Comparison of ENCODE assay signal across 12 cellular contexts in the genomic region with DNA sequence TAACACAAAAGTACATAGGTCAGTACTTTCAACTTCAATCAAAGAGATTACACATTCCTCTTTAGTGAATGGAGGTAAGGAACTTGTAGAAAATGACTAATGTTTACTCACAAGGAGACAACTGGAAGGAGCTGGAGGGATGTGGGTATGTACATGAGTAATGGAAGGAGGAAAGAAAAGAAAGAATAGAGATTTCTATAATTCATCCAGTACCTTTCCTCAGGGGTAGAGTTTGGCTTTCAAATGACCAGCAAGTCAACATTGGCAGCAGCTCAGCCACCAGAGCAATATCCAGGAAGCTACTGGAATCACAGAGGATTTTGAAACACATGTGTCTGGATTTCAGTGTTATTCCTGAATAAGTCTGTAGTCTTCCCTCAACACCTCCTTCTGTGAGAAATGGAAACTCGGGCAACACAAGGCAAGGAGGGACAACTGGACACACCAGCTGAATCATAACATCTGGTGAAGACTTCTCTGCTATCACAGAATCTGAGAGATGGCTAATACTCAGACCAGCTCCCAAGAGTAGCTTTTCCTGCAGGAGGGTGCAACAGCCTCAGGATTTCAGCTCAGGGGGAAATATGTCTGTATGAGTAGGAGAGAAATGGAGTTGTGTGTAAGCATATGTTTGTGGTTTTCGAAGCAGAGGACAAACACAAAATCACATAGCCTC.
A peak's percentile ranks its signal among the peaks of the same experiment; 100 is the strongest.
DNase-seq lines count a peak whose midpoint lies in the region; ATAC-seq and TF ChIP-seq lines count a peak whose summit lies in the region.
"Had no signal": no experiment of that assay in that cellular context is flagged by ENCODE, and none has a peak within 500 bp of the region (broad histone marks: within the 10 kb centered on the region; RNA-seq: fewer than 3 reads in every experiment).

No MANE protein-coding gene starts in this region.

- H3K4me1 Mint-ChIP-seq in GM23338, result no peaks in the 10 kb centered on the region
- no peaks in the 10 kb centered on the region for H3K4me1 Mint-ChIP-seq in naive thymus-derived CD4-positive, alpha-beta T cell

- H3K4me3 Mint-ChIP-seq in GM23338, result no peak overlapping the region
- no peak overlapping the region for H3K4me3 Mint-ChIP-seq in naive thymus-derived CD4-positive, alpha-beta T cell

- H3K9me3 Mint-ChIP-seq in GM23338, result no peaks in the 10 kb centered on the region
- H3K9me3 Mint-ChIP-seq in naive thymus-derived CD4-positive, alpha-beta T cell, result peaks cover 0 to 7% (median 0%) of the 10 kb centered on the region in 11 donors

- H3F3A ChIP-seq in GM23338 (replicated peaks; ENCODE audit: low read depth), result no peaks in the 10 kb centered on the region

- no peaks in the 10 kb centered on the region for H3K36me3 ChIP-seq in GM23338 (ENCODE audit: insufficient read depth)
- no peaks in the 10 kb centered on the region for H3K36me3 ChIP-seq in naive thymus-derived CD4-positive, alpha-beta T cell (ENCODE audit: control insufficient read depth in 2 of 3, insufficient read depth in 3 of 3, low read length in 3 of 3)
- H3K36me3 ChIP-seq: uterus had no signal

- H3K4me3 ChIP-seq in GM23338 (no peak overlapping the region), fibroblast of the aortic adventitia (ENCODE audit: low read depth, low read length) (no peak overlapping the region)
- H3K4me3 ChIP-seq in naive thymus-derived CD4-positive, alpha-beta T cell (ENCODE audit: low read length), result no peak overlapping the region
- H3K4me3 ChIP-seq: mucosa of descending colon, uterus had no signal

- no peaks in the 10 kb centered on the region for H3K79me2 ChIP-seq in GM23338 (replicated peaks; ENCODE audit: insufficient read depth)

- TF ChIP-seq CTCF in GM23338 (conservative IDR thresholded peaks at IDR 0.05; ENCODE audit: low read depth in 2 of 2) (no peak), fibroblast of the aortic adventitia (IDR thresholded peaks at IDR 0.05; ENCODE audit: insufficient read depth, low read length) (peak; percentile 11)

- no peaks in the 10 kb centered on the region for H3K36me3 Mint-ChIP-seq in GM23338 (ENCODE audit: low read depth)
- H3K36me3 Mint-ChIP-seq in naive thymus-derived CD4-positive, alpha-beta T cell, result no peaks in the 10 kb centered on the region

- H4K20me1 ChIP-seq in GM23338 (replicated peaks; ENCODE audit: insufficient read depth), result no peaks in the 10 kb centered on the region

- peaks cover 6% of the 10 kb centered on the region; the same call in 1 of the 2 replicates for H3K9me2 ChIP-seq in GM23338 (ENCODE audit: insufficient read depth)

- no peaks in the 10 kb centered on the region for H3K9me3 ChIP-seq in naive thymus-derived CD4-positive, alpha-beta T cell (ENCODE audit: control insufficient read depth in 2 of 3, low read length in 3 of 3)
- H3K9me3 ChIP-seq: mucosa of descending colon, uterus had no signal

- no peaks in the 10 kb centered on the region for H3K27me3 ChIP-seq in GM23338 (ENCODE audit: insufficient read depth)
- H3K27me3 ChIP-seq in naive thymus-derived CD4-positive, alpha-beta T cell (ENCODE audit: control insufficient read depth in 2 of 2, insufficient read depth in 2 of 2, low read length in 2 of 2), result no peaks in the 10 kb centered on the region
- H3K27me3 ChIP-seq: uterus had no signal

- no peak overlapping the region for H3K27ac Mint-ChIP-seq in GM23338
- H3K27ac Mint-ChIP-seq in naive thymus-derived CD4-positive, alpha-beta T cell, result no peak overlapping the region

- DNase-seq in GM23338 (ENCODE audit: low spot score) (no peak), SW 1271 (lab: John Stamatoyannopoulos, UW) (peak; percentile 76 to 78), fibroblast of the aortic adventitia (ENCODE audit: low read depth) (peak; percentile 77), sciatic nerve (ENCODE audit: low spot score) (no peak)
- no peak for DNase-seq in activated CD4-positive, alpha-beta T cell treated with anti-CD3 and anti-CD28 coated beads, Interleukin-2, amount 50 U/mL, for 4 hours
- no peak for DNase-seq in naive thymus-derived CD4-positive, alpha-beta T cell
- DNase-seq in stimulated activated CD4-positive, alpha-beta T cell treated with anti-CD3 and anti-CD28 coated beads, Interleukin-1b, Interleukin-23, amount 100 ng/mL, for 48 hours, result no peak
- DNase-seq: cerebellar nuclear complex, mucosa of descending colon, NCI-H510A had no signal

- POLR2A ChIA-PET in naive thymus-derived CD4-positive, alpha-beta T cell (lab: Charles Lee), result no interaction called here

- peak overlapping the region; percentile 43; the same call in 1 of the 2 replicates for H2AFZ ChIP-seq in GM23338

- CTCF ChIA-PET in naive thymus-derived CD4-positive, alpha-beta T cell (lab: Charles Lee), result no interaction called here

- no peaks in the 10 kb centered on the region for H3K27me3 Mint-ChIP-seq in GM23338 (ENCODE audit: insufficient read depth, low read depth, poor library complexity)
- peaks cover 0 to 15% (median 8%) of the 10 kb centered on the region in 5 donors for H3K27me3 Mint-ChIP-seq in naive thymus-derived CD4-positive, alpha-beta T cell

- ATAC-seq in GM23338 (no peak), sciatic nerve (peak; percentile 50), GM21367 (IDR thresholded peaks at IDR 0.05; ENCODE audit: unreplicated experiment) (no peak)
- ATAC-seq in naive thymus-derived CD4-positive, alpha-beta T cell, result no peak
- ATAC-seq: mucosa of descending colon had no signal

- no peak overlapping the region for H3K27ac ChIP-seq in GM23338 (ENCODE audit: low read depth)
- H3K27ac ChIP-seq in naive thymus-derived CD4-positive, alpha-beta T cell (ENCODE audit: low read depth, low read length), result no peak overlapping the region
- H3K27ac ChIP-seq: uterus had no signal

- H3K4me2 ChIP-seq in GM23338, result no peak overlapping the region

- intact Hi-C loops in sciatic nerve (cut with DNase I), result no loop called here
- intact Hi-C loops in naive thymus-derived CD4-positive, alpha-beta T cell (cut with micrococcal nuclease), result no loop called here

- no peaks in the 10 kb centered on the region for H3K4me1 ChIP-seq in GM23338 (ENCODE audit: insufficient read depth)
- H3K4me1 ChIP-seq in naive thymus-derived CD4-positive, alpha-beta T cell (ENCODE audit: control insufficient read depth in 2 of 2, insufficient read depth in 2 of 2, low read length in 2 of 2), result no peaks in the 10 kb centered on the region

TF ChIP-seq in GM23338, 12 proteins besides CTCF, POLR2A, EP300 and RAD21 (continues in another document):
- TF ChIP-seq POLR2AphosphoS5 (IDR thresholded peaks at IDR 0.05; ENCODE audit: low read depth) (no peak), ZNF331 (CRISPR knock-in tag; IDR thresholded peaks at IDR 0.05; ENCODE audit: low read depth) (no peak), NANOG (IDR thresholded peaks at IDR 0.05; ENCODE audit: borderline replicate concordance) (no peak), STAT1 (IDR thresholded peaks at IDR 0.05; ENCODE audit: unreplicated experiment) (no peak), EZH2 (IDR thresholded peaks at IDR 0.05; ENCODE audit: low read depth, unreplicated experiment) (no peak), ZNF114 (CRISPR knock-in tag; IDR thresholded peaks at IDR 0.05) (no peak), EZH2phosphoT487 (IDR thresholded peaks at IDR 0.05; ENCODE audit: unreplicated experiment) (no peak)
- TF ChIP-seq, protein P1, sequence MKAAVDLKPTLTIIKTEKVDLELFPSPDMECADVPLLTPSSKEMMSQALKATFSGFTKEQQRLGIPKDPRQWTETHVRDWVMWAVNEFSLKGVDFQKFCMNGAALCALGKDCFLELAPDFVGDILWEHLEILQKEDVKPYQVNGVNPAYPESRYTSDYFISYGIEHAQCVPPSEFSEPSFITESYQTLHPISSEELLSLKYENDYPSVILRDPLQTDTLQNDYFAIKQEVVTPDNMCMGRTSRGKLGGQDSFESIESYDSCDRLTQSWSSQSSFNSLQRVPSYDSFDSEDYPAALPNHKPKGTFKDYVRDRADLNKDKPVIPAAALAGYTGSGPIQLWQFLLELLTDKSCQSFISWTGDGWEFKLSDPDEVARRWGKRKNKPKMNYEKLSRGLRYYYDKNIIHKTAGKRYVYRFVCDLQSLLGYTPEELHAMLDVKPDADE (IDR thresholded peaks at IDR 0.05), result no peak
- TF ChIP-seq, protein P2, sequence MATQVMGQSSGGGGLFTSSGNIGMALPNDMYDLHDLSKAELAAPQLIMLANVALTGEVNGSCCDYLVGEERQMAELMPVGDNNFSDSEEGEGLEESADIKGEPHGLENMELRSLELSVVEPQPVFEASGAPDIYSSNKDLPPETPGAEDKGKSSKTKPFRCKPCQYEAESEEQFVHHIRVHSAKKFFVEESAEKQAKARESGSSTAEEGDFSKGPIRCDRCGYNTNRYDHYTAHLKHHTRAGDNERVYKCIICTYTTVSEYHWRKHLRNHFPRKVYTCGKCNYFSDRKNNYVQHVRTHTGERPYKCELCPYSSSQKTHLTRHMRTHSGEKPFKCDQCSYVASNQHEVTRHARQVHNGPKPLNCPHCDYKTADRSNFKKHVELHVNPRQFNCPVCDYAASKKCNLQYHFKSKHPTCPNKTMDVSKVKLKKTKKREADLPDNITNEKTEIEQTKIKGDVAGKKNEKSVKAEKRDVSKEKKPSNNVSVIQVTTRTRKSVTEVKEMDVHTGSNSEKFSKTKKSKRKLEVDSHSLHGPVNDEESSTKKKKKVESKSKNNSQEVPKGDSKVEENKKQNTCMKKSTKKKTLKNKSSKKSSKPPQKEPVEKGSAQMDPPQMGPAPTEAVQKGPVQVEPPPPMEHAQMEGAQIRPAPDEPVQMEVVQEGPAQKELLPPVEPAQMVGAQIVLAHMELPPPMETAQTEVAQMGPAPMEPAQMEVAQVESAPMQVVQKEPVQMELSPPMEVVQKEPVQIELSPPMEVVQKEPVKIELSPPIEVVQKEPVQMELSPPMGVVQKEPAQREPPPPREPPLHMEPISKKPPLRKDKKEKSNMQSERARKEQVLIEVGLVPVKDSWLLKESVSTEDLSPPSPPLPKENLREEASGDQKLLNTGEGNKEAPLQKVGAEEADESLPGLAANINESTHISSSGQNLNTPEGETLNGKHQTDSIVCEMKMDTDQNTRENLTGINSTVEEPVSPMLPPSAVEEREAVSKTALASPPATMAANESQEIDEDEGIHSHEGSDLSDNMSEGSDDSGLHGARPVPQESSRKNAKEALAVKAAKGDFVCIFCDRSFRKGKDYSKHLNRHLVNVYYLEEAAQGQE (IDR thresholded peaks at IDR 0.05; ENCODE audit: unreplicated experiment), result no peak

Comparison
In these comparisons a context has a peak if more than half of its experiments do, and no peak if none do; other contexts are left out.
1. DNase-seq: peak in SW 1271 (2 of 2) and fibroblast of the aortic adventitia (single experiment); none in GM23338 (single experiment), sciatic nerve (single experiment), activated CD4-positive, alpha-beta T cell treated with anti-CD3 and anti-CD28 coated beads, Interleukin-2, amount 50 U/mL, for 4 hours (0 of 2), naive thymus-derived CD4-positive, alpha-beta T cell (0 of 9) and stimulated activated CD4-positive, alpha-beta T cell treated with anti-CD3 and anti-CD28 coated beads, Interleukin-1b, Interleukin-23, amount 100 ng/mL, for 48 hours (single experiment).